In genomic region chr5:28779161-28779754, GRCh38 we compare ENCODE assay signal across 14 cellular contexts.
DNase-seq lines count a peak whose midpoint lies in the region; ATAC-seq and TF ChIP-seq lines count a peak whose summit lies in the region.
"Had no signal": no experiment of that assay in that cellular context is flagged by ENCODE, and none has a peak within 500 bp of the region (broad histone marks: within the 10 kb centered on the region; RNA-seq: fewer than 3 reads in every experiment).

No MANE protein-coding gene starts in this region.

- TF ChIP-seq CTCF in MM.1S (IDR thresholded peaks at IDR 0.05; ENCODE audit: low read length) (peak; percentile 16), esophagus muscularis mucosa (IDR thresholded peaks at IDR 0.05) (peak in 1 of 3 experiments; percentile 3), vagina (IDR thresholded peaks at IDR 0.05) (no peak)

- H3K4me1 ChIP-seq in MM.1S (ENCODE audit: low read length) (no peaks in the 10 kb centered on the region), esophagus muscularis mucosa (no peaks in the 10 kb centered on the region), vagina (no peaks in the 10 kb centered on the region)

- H3K79me2 ChIP-seq in MM.1S (ENCODE audit: low read length), result no peaks in the 10 kb centered on the region

- TF ChIP-seq POLR2A in esophagus muscularis mucosa (IDR thresholded peaks at IDR 0.05; ENCODE audit: low read depth), result no peak
- no peak for TF ChIP-seq POLR2A in vagina (IDR thresholded peaks at IDR 0.05)

- H3K4me3 ChIP-seq in MM.1S (ENCODE audit: low read length) (no peak overlapping the region), esophagus muscularis mucosa (no peak overlapping the region), vagina (no peak overlapping the region)
- H3K4me3 ChIP-seq: dorsolateral prefrontal cortex had no signal

- H3F3A ChIP-seq in MM.1S (ENCODE audit: insufficient read depth, low read length), result no peaks in the 10 kb centered on the region

- H3K9ac ChIP-seq in MM.1S (ENCODE audit: low read length), result no peak overlapping the region

- intact Hi-C loops in esophagus muscularis mucosa (cut with DNase I) (no loop called here), vagina (cut with DNase I) (no loop called here)

- in situ Hi-C loops in SK-MEL-5 (cut with HindIII; ENCODE audit: low pct_unique_long_range_greater_than_20kb, low sequenced_read_pairs), result no loop called here

- H3K9me3 ChIP-seq in MM.1S (replicated peaks; ENCODE audit: insufficient read depth, low read length) (no peaks in the 10 kb centered on the region), esophagus muscularis mucosa (no peaks in the 10 kb centered on the region), vagina (no peaks in the 10 kb centered on the region)

- H3K4me2 ChIP-seq in MM.1S (ENCODE audit: low read depth, low read length), result no peak overlapping the region

- TF ChIP-seq EP300 in esophagus muscularis mucosa (IDR thresholded peaks at IDR 0.05), result no peak

- H3K27me3 ChIP-seq in MM.1S (replicated peaks; ENCODE audit: insufficient read depth, low read length) (no peaks in the 10 kb centered on the region), esophagus muscularis mucosa (no peaks in the 10 kb centered on the region), vagina (no peaks in the 10 kb centered on the region)
- H3K27me3 ChIP-seq: dorsolateral prefrontal cortex had no signal

- H3K9me2 ChIP-seq in MM.1S (replicated peaks; ENCODE audit: insufficient read depth, low read length), result no peaks in the 10 kb centered on the region

- H2AFZ ChIP-seq in MM.1S (ENCODE audit: low read length), result no peak overlapping the region

- H3K27ac ChIP-seq in MM.1S (ENCODE audit: low read length) (no peak overlapping the region), esophagus muscularis mucosa (replicated peaks in 1 of 4) (no peak overlapping the region), vagina (no peak overlapping the region)
- H3K27ac ChIP-seq: dorsolateral prefrontal cortex had no signal

- H3K36me3 ChIP-seq in MM.1S (replicated peaks; ENCODE audit: insufficient read depth, low read length), result no peaks in the 10 kb centered on the region
- no peaks in the 10 kb centered on the region for H3K36me3 ChIP-seq in esophagus muscularis mucosa
- no peaks in the 10 kb centered on the region for H3K36me3 ChIP-seq in vagina

- ATAC-seq in GM21367 (IDR thresholded peaks at IDR 0.05; ENCODE audit: unreplicated experiment) (no peak), GM21529 (IDR thresholded peaks at IDR 0.05; ENCODE audit: unreplicated experiment) (no peak)
- ATAC-seq: stimulated activated naive CD8-positive, alpha-beta T cell treated with anti-CD3 and anti-CD28 coated beads, Interleukin-15, Interleukin-2, amounts not matched to agents 100 U/mL and 50 U/mL, for 24 hours had no signal

- no peaks in the 10 kb centered on the region for H4K20me1 ChIP-seq in MM.1S (ENCODE audit: insufficient read depth, low read length)

- DNase-seq in DMS53 treated with DMSO at 0.1 percent for 48 hours (lab: John Stamatoyannopoulos, UW; ENCODE audit: unreplicated experiment), result peak; percentile 57
- DNase-seq in MM.1S, result no peak
- peak; percentile 44 for DNase-seq in SK-MEL-5 (ENCODE audit: low read depth, low spot score)
- DNase-seq in kidney glomerular epithelial cell (lab: John Stamatoyannopoulos, UW), result peak; percentile 3
- no peak for DNase-seq in esophagus muscularis mucosa (ENCODE audit: extremely low spot score)
- no peak for DNase-seq in vagina (ENCODE audit: extremely low spot score in 2 of 2)
- DNase-seq: DMS79 treated with DMSO at 0.1 percent for 48 hours; dorsolateral prefrontal cortex; hippocampal formation; NCI-H2029 treated with DMSO at 0.1 percent for 48 hours; stimulated activated naive CD8-positive, alpha-beta T cell treated with anti-CD3 and anti-CD28 coated beads, Interleukin-15, Interleukin-2, amounts not matched to agents 100 U/mL and 50 U/mL, for 24 hours; T-helper 2 cell had no signal

Comparison
In these comparisons a context has a peak if more than half of its experiments do, and no peak if none do; other contexts are left out.
1. DNase-seq: peak in DMS53 treated with DMSO at 0.1 percent for 48 hours (single experiment), SK-MEL-5 (single experiment) and kidney glomerular epithelial cell (single experiment); none in MM.1S (single experiment), esophagus muscularis mucosa (single experiment) and vagina (0 of 2).